In genomic region chr16:66386629-66387622, GRCh38 we compare ENCODE assay signal across 29 cellular contexts. TPM values are rescaled to one million over a fixed set of nuclear protein-coding genes. Genes with fewer than 3 reads are reported as not detected.
DNase-seq lines count a peak whose midpoint lies in the region; ATAC-seq, FAIRE-seq and TF ChIP-seq lines count a peak whose summit lies in the region.
"Had no signal": no experiment of that assay in that cellular context is flagged by ENCODE, and none has a peak within 500 bp of the region (broad histone marks: within the 10 kb centered on the region; RNA-seq: fewer than 3 reads in every experiment).

No MANE protein-coding gene starts in this region.

- POLR2A ChIA-PET in OCI-LY7 (lab: Charles Lee) = no interaction called here

- H3K4me1 Mint-ChIP-seq in endodermal cell = peaks cover 14% of the 10 kb centered on the region
- H3K4me1 Mint-ChIP-seq: naive thymus-derived CD4-positive, alpha-beta T cell had no signal

- peak in 3 of 4 donors; percentile 47 to 91 (median 75) for ATAC-seq in pancreas
- no peak for ATAC-seq in upper lobe of left lung (ENCODE audit: low FRiP score in 2 of 2)
- ATAC-seq in GM21526 (IDR thresholded peaks at IDR 0.05; ENCODE audit: low FRiP score, unreplicated experiment) = no peak
- ATAC-seq: esophagus mucosa; HCT116; naive thymus-derived CD4-positive, alpha-beta T cell had no signal

- no peak overlapping the region for H3K4me2 ChIP-seq in OCI-LY7 (ENCODE audit: low read length)

- H3K9me3 ChIP-seq in endodermal cell (ENCODE audit: control insufficient read depth, low read length) = no peaks in the 10 kb centered on the region
- no peaks in the 10 kb centered on the region for H3K9me3 ChIP-seq in pancreas
- no peaks in the 10 kb centered on the region for H3K9me3 ChIP-seq in upper lobe of left lung
- H3K9me3 ChIP-seq in OCI-LY7 (ENCODE audit: low read length) = no peaks in the 10 kb centered on the region

- no peak overlapping the region for H3K27ac Mint-ChIP-seq in endodermal cell
- H3K27ac Mint-ChIP-seq: activated naive CD8-positive, alpha-beta T cell; naive thymus-derived CD4-positive, alpha-beta T cell had no signal

- no peak overlapping the region for H3K4me3 Mint-ChIP-seq in endodermal cell
- H3K4me3 Mint-ChIP-seq: activated naive CD8-positive, alpha-beta T cell; naive thymus-derived CD4-positive, alpha-beta T cell had no signal

- H3K36me3 ChIP-seq in endodermal cell (ENCODE audit: control insufficient read depth, insufficient read depth, low read length) = no peaks in the 10 kb centered on the region
- H3K36me3 ChIP-seq in pancreas = no peaks in the 10 kb centered on the region
- peaks cover 0 to 43% (median 7%) of the 10 kb centered on the region in 4 donors for H3K36me3 ChIP-seq in upper lobe of left lung
- H3K36me3 ChIP-seq in OCI-LY7 (ENCODE audit: insufficient read depth, low read length) = no peaks in the 10 kb centered on the region
- H3K36me3 ChIP-seq: cardiac muscle cell, SJSA1 had no signal

- no peak overlapping the region for H3K27ac ChIP-seq in endodermal cell (ENCODE audit: low read depth, low read length)
- no peak overlapping the region for H3K27ac ChIP-seq in pancreas
- H3K27ac ChIP-seq in upper lobe of left lung = peak overlapping the region in 3 of 4 donors; percentile 30 to 73 (median 49)
- H3K27ac ChIP-seq in OCI-LY7 (ENCODE audit: low read depth, low read length, poor library complexity, severe bottlenecking) = no peak overlapping the region
- H3K27ac ChIP-seq: C4-2B, cardiac muscle cell, SJSA1, VCaP had no signal

- no peaks in the 10 kb centered on the region for H4K20me1 ChIP-seq in OCI-LY7 (ENCODE audit: insufficient read depth, low read length)

- WGBS in endodermal cell (ENCODE audit: insufficient coverage in 1 of 2, insufficient read length in 1 of 2), 2 experiments = 85 to 89% methylated on average over 9 to 20 of the region's 20 CpGs
- WGBS in pancreas, 2 donors = 58 to 71% methylated on average over 20 of the region's 20 CpGs
- 68 to 83% methylated on average over 17 to 20 of the region's 20 CpGs for WGBS in upper lobe of left lung, 2 donors

- intact Hi-C loops in pancreas (cut with DNase I) (no loop called here), OCI-LY7 (cut with micrococcal nuclease; ENCODE audit: unreplicated experiment) (no loop called here)

- no peaks in the 10 kb centered on the region for H3K79me2 ChIP-seq in OCI-LY7 (ENCODE audit: insufficient read depth, low read depth, low read length)

- H2AFZ ChIP-seq in OCI-LY7 (ENCODE audit: low read length) = no peak overlapping the region

- H3K4me1 ChIP-seq in endodermal cell (ENCODE audit: control insufficient read depth, insufficient read depth, low read length) = no peaks in the 10 kb centered on the region
- H3K4me1 ChIP-seq in pancreas = no peaks in the 10 kb centered on the region
- peaks cover 6 to 14% (median 12%) of the 10 kb centered on the region in 4 donors for H3K4me1 ChIP-seq in upper lobe of left lung
- H3K4me1 ChIP-seq in OCI-LY7 (ENCODE audit: insufficient read depth, low read length, poor library complexity, severe bottlenecking) = no peaks in the 10 kb centered on the region

- no peaks in the 10 kb centered on the region for H3K36me3 Mint-ChIP-seq in endodermal cell (ENCODE audit: low read depth)
- H3K36me3 Mint-ChIP-seq: activated naive CD8-positive, alpha-beta T cell; naive thymus-derived CD4-positive, alpha-beta T cell had no signal

- H3K9me2 ChIP-seq in OCI-LY7 (ENCODE audit: insufficient read depth, low read length) = no peaks in the 10 kb centered on the region

- no peak for TF ChIP-seq POLR2A in upper lobe of left lung (IDR thresholded peaks at IDR 0.05)

- H3K27me3 Mint-ChIP-seq in endodermal cell (ENCODE audit: insufficient read depth) = no peaks in the 10 kb centered on the region
- H3K27me3 Mint-ChIP-seq: activated naive CD8-positive, alpha-beta T cell had no signal

- no peak overlapping the region for H3K4me3 ChIP-seq in endodermal cell (ENCODE audit: low read length)
- no peak overlapping the region for H3K4me3 ChIP-seq in pancreas
- no peak overlapping the region for H3K4me3 ChIP-seq in upper lobe of left lung
- no peak overlapping the region for H3K4me3 ChIP-seq in OCI-LY7 (ENCODE audit: low read depth, low read length, poor library complexity, severe bottlenecking)
- H3K4me3 ChIP-seq: cardiac muscle cell, SJSA1 had no signal

- no peaks in the 10 kb centered on the region for H3K27me3 ChIP-seq in endodermal cell (ENCODE audit: control insufficient read depth, insufficient read depth, low read length, poor library complexity, severe bottlenecking)
- no peaks in the 10 kb centered on the region for H3K27me3 ChIP-seq in pancreas
- no peaks in the 10 kb centered on the region for H3K27me3 ChIP-seq in upper lobe of left lung
- H3K27me3 ChIP-seq: cardiac muscle cell, SJSA1 had no signal

- no peak for TF ChIP-seq EP300 in upper lobe of left lung (IDR thresholded peaks at IDR 0.05)

- peak; percentile 72 for FAIRE-seq in HTR-8/SVneo (lab: Jason Lieb, UNC)
- FAIRE-seq in pancreas (lab: Jason Lieb, UNC) = no peak

- no peaks in the 10 kb centered on the region for H3K9me3 Mint-ChIP-seq in endodermal cell

- DNase-seq in HTR-8/SVneo (ENCODE audit: insufficient read length, low spot score) (no peak), endodermal cell (peak; percentile 28), pancreas (peak in 3 of 6 donors; percentile 41 to 49 (median 46)), upper lobe of left lung (peak in 1 of 2 donors; percentile 6), OCI-LY7 (ENCODE audit: low spot score) (no peak), NCI-H510A treated with DMSO at 0.1 percent for 48 hours (lab: John Stamatoyannopoulos, UW) (no peak)
- DNase-seq: activated CD4-positive, alpha-beta T cell treated with anti-CD3 and anti-CD28 coated beads for 48 hours; aorta; COR-L47; cortex of kidney; effector memory CD4-positive, alpha-beta T cell; GDM1; midbrain; naive thymus-derived CD4-positive, alpha-beta T cell; NCI-H774; occipital lobe; stimulated activated naive CD4-positive, alpha-beta T cell; T-helper 9 cell had no signal

- no peak overlapping the region for H3K9ac ChIP-seq in endodermal cell (ENCODE audit: extremely low read depth, low read length, poor library complexity, severe bottlenecking)

- no peak for TF ChIP-seq CTCF in endodermal cell (conservative IDR thresholded peaks at IDR 0.05)
- TF ChIP-seq CTCF in pancreas (IDR thresholded peaks at IDR 0.05) = no peak
- TF ChIP-seq CTCF in upper lobe of left lung (IDR thresholded peaks at IDR 0.05) = no peak
- TF ChIP-seq CTCF in OCI-LY7 (conservative IDR thresholded peaks at IDR 0.05; ENCODE audit: low read length) = no peak

- CTCF ChIA-PET in OCI-LY7 (lab: Charles Lee; ENCODE audit: unreplicated experiment) = no interaction called here

- BruUV-seq in OCI-LY7 (replicated peaks; lab: Mats Ljungman, UMichigan) = no TSS peak

RNA-seq across cellular contexts. Expression of gene CDH5, which starts 20.4 kb away (rescaled TPM):
- total RNA-seq in endodermal cell (under 1 TPM in 1 of 2 donors, not detected in 1; 0.18 TPM), pancreas (10 to 100 TPM in 1 of 6 donors, 1 to 10 TPM in 5; 3.4 to 10.2 (median 5.0) TPM), upper lobe of left lung (100 to 1,000 TPM in 3 of 6 donors, 10 to 100 TPM in 3; 54.5 to 146 (median 89.8) TPM), OCI-LY7 (2022) (0.09 TPM in 1 of 2 replicates, not detected in the other)
- 0.39 TPM for polyA plus RNA-seq in endodermal cell (2013, experiment 1 of 2)
- 0.75 TPM for polyA plus RNA-seq in endodermal cell (2013, experiment 2 of 2)
- 10 to 100 TPM in 1 of 2 donors, 1 to 10 TPM in 1; 5.5 to 10.1 TPM for polyA plus RNA-seq in pancreas
- total RNA-seq in OCI-LY7 (2014; rRNA removed; shearing (Covaris generic)) = not detected in 2 replicates
- total RNA-seq: activated CD8-positive, alpha-beta memory T cell treated with anti-CD3 and anti-CD28 coated beads for 36 hours; fibroblast of villous mesenchyme; naive thymus-derived CD4-positive, alpha-beta T cell; RPMI7951; SJSA1 had no signal
- polyA plus RNA-seq: naive thymus-derived CD4-positive, alpha-beta T cell had no signal

RNA-seq across cellular contexts. Expression of gene BEAN1, which starts 40.2 kb away (rescaled TPM):
- total RNA-seq in endodermal cell (under 1 TPM in 1 of 2 donors, not detected in 1; 0.18 TPM), pancreas (under 1 TPM in 1 of 6 donors, not detected in 5; 0.41 TPM), upper lobe of left lung (1 to 10 TPM in 1 of 6 donors, under 1 TPM in 3, not detected in 2; 0.22 to 1.0 (median 0.35) TPM), OCI-LY7 (2022) (0.13 TPM in 1 of 2 replicates, not detected in the other)
- polyA plus RNA-seq in endodermal cell (2013, experiment 1 of 2) = 0.61 TPM
- polyA plus RNA-seq in endodermal cell (2013, experiment 2 of 2) = 0.33 TPM
- polyA plus RNA-seq in pancreas = under 1 TPM; 0.08 to 0.14 TPM
- total RNA-seq in OCI-LY7 (2014; rRNA removed; shearing (Covaris generic)) = not detected in 2 replicates
- total RNA-seq: activated CD8-positive, alpha-beta memory T cell treated with anti-CD3 and anti-CD28 coated beads for 36 hours; naive thymus-derived CD4-positive, alpha-beta T cell; SJSA1 had no signal
- polyA plus RNA-seq: naive thymus-derived CD4-positive, alpha-beta T cell had no signal

Comparison
In these comparisons a context has a peak if more than half of its experiments do, and no peak if none do; other contexts are left out.
1. H3K27ac ChIP-seq: peak in upper lobe of left lung (3 of 4); none in endodermal cell (single experiment), pancreas (0 of 4) and OCI-LY7 (single experiment).
2. ATAC-seq: peak in pancreas (3 of 4); none in upper lobe of left lung (0 of 2) and GM21526 (single experiment).
3. RNA of gene CDH5, which starts 20.4 kb away (total RNA-seq): 54.5 to 146 TPM in upper lobe of left lung; 3.4 to 10.2 TPM in pancreas, 0.18 TPM in endodermal cell and 0.09 TPM in OCI-LY7; every median in the first group is over 4 times any median in the second.